Comparison of ENCODE assay signal across 11 cellular contexts in genomic region chr3:128282392-128283196, GRCh38.
DNase-seq lines count a peak whose midpoint lies in the region; ATAC-seq and TF ChIP-seq lines count a peak whose summit lies in the region.
"Had no signal": no experiment of that assay in that cellular context is flagged by ENCODE, and none has a peak within 500 bp of the region (broad histone marks: within the 10 kb centered on the region; RNA-seq: fewer than 3 reads in every experiment).

No MANE protein-coding gene starts in this region.

- H3K9me3 ChIP-seq in stomach: no peaks in the 10 kb centered on the region

- no peak for TF ChIP-seq EP300 in stomach (IDR thresholded peaks at IDR 0.05)

- H3K27me3 ChIP-seq in H7 (ENCODE audit: control insufficient read depth, insufficient read depth, low read length) (peaks cover 15% of the 10 kb centered on the region), brain microvascular endothelial cell (replicated peaks) (no peaks in the 10 kb centered on the region), stomach (no peaks in the 10 kb centered on the region)

- 65 to 75% (median 66%) methylated on average over 16 of the region's 16 CpGs for WGBS in stomach, 5 donors

- H3K27ac ChIP-seq in brain microvascular endothelial cell (no peak overlapping the region), stomach (peak overlapping the region in 4 of 5 donors; percentile 15 to 73 (median 42))

- H3K4me3 ChIP-seq in H7 (ENCODE audit: insufficient read depth, low read depth, low read length) (no peak overlapping the region), brain microvascular endothelial cell (ENCODE audit: low read depth, low read length) (no peak overlapping the region), stomach (no peak overlapping the region)

- intact Hi-C loops in stomach (cut with DNase I; ENCODE audit: low total_unique reads): no loop called here

- no peaks in the 10 kb centered on the region for H3K36me3 ChIP-seq in H7 (replicated peaks; ENCODE audit: control insufficient read depth, insufficient read depth, low read length)
- H3K36me3 ChIP-seq in brain microvascular endothelial cell (replicated peaks): no peaks in the 10 kb centered on the region
- H3K36me3 ChIP-seq in stomach: peaks cover 0 to 16% (median 5%) of the 10 kb centered on the region in 4 donors

- DNase-seq in H7 (peak; percentile 51), brain microvascular endothelial cell (peak; percentile 11), iris pigment epithelial cell (ENCODE audit: low read depth) (peak; percentile 45), stomach (no peak), HK-2 (ENCODE audit: unreplicated experiment) (no peak)
- DNase-seq: natural killer cell, NCI-H524 had no signal

- peaks cover 8 to 55% (median 31%) of the 10 kb centered on the region in 4 donors for H3K4me1 ChIP-seq in stomach

- ATAC-seq in HG03469 (IDR thresholded peaks at IDR 0.05; ENCODE audit: unreplicated experiment): no peak
- ATAC-seq in GM19324 (IDR thresholded peaks at IDR 0.05; ENCODE audit: low FRiP score, unreplicated experiment): no peak
- ATAC-seq in GM21526 (IDR thresholded peaks at IDR 0.05; ENCODE audit: low FRiP score, unreplicated experiment): no peak
- ATAC-seq: esophagus mucosa, natural killer cell had no signal

- no peak for TF ChIP-seq POLR2A in stomach (IDR thresholded peaks at IDR 0.05)

- TF ChIP-seq CTCF in brain microvascular endothelial cell (IDR thresholded peaks at IDR 0.05; ENCODE audit: low read depth, low read length, missing control alignments) (no peak), stomach (IDR thresholded peaks at IDR 0.05) (no peak)

- in situ Hi-C loops in brain microvascular endothelial cell (cut with HindIII; ENCODE audit: low pct_ligation_motif_present, low sequenced_read_pairs): no loop called here

Comparison
In these comparisons a context has a peak if more than half of its experiments do, and no peak if none do; other contexts are left out.
1. DNase-seq: peak in H7 (single experiment), brain microvascular endothelial cell (single experiment) and iris pigment epithelial cell (single experiment); none in stomach (single experiment) and HK-2 (single experiment).